In the genomic region with DNA sequence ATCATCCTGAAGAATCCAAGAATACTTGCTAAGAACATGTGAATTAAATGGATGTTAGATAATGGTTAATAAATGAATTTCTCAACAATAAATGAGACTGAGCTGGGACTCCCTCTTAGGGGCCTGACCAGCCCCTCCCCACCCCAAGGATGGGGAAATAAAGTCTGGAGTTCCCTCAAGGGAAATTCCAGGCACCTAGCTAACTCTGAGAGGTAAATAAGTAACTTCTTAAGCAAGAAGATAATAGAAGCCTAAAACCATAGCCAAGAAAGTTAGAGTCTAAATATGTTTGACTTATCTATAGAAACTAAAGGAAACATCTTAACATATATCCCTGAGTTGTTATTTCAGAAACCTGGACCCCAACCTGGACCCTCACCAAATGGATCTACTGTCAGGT, we compare ENCODE assay signal across 18 cellular contexts. TPM values are rescaled to one million over a fixed set of nuclear protein-coding genes. Genes with fewer than 3 reads are reported as not detected.
"Had no signal": no experiment of that assay in that cellular context is flagged by ENCODE, and none has a peak within 500 bp of the region (broad histone marks: within the 10 kb centered on the region; RNA-seq: fewer than 3 reads in every experiment).

No MANE protein-coding gene starts in this region.

- ATAC-seq: HepG2, SK-N-SH treated with all-trans-retinoic acid at 6 μM for 48 hours had no signal

- H3K4me3 ChIP-seq: MG63 had no signal

- DNase-seq: IMR-90, Karpas-422, KG1, MG63, NCI-H1092 treated with DMSO at 0.1 percent for 48 hours, NCI-H1436, NCI-H187, NCI-H2029, NCI-H2081 treated with DMSO at 0.1 percent for 48 hours, NCI-H2171, NCI-H226, NCI-H446, NCI-H510A, NCI-H524 treated with DMSO at 0.1 percent for 48 hours, NCI-H774, SHP77 had no signal

RNA-seq across cellular contexts. Expression of a gene that starts 32.2 kb away (rescaled TPM):
- total RNA-seq: IMR-90 had no signal
